15 cellular contexts compared by ENCODE assay signal in genomic region chr21:45833437-45833836, GRCh38.
DNase-seq lines count a peak whose midpoint lies in the region; ATAC-seq, FAIRE-seq and TF ChIP-seq lines count a peak whose summit lies in the region.
"Had no signal": no experiment of that assay in that cellular context is flagged by ENCODE, and none has a peak within 500 bp of the region (broad histone marks: within the 10 kb centered on the region; RNA-seq: fewer than 3 reads in every experiment).

No MANE protein-coding gene starts in this region.

- no peaks in the 10 kb centered on the region for H3K27me3 ChIP-seq in heart right ventricle
- peaks cover 0 to 4% (median 0%) of the 10 kb centered on the region in 3 experiments for H3K27me3 ChIP-seq in neuronal stem cell (ENCODE audit: control insufficient read depth in 3 of 3, insufficient read depth in 3 of 3, low read depth in 1 of 3, low read length in 3 of 3)
- no peaks in the 10 kb centered on the region for H3K27me3 ChIP-seq in sigmoid colon
- H3K27me3 ChIP-seq in small intestine (ENCODE audit: control insufficient read depth in 2 of 2, insufficient read depth in 2 of 2, low read length in 2 of 2) = no peaks in the 10 kb centered on the region

- H4K8ac ChIP-seq in neuronal stem cell (ENCODE audit: low read depth, low read length) = no peak overlapping the region

- H3K14ac ChIP-seq in neuronal stem cell (ENCODE audit: low read length) = no peak overlapping the region

- peak overlapping the region; percentile 56 for H2AK5ac ChIP-seq in neuronal stem cell (ENCODE audit: low read depth, low read length)

- no peak overlapping the region for H2AFZ ChIP-seq in neuronal stem cell (ENCODE audit: low read length)

- TF ChIP-seq CTCF in heart right ventricle (IDR thresholded peaks at IDR 0.05) (no peak), sigmoid colon (IDR thresholded peaks at IDR 0.05) (no peak)

- H3K4me2 ChIP-seq in neuronal stem cell (ENCODE audit: insufficient read depth, low read length, poor library complexity, severe bottlenecking) = no peak overlapping the region

- FAIRE-seq in small intestine (lab: Jason Lieb, UNC) = no peak
- FAIRE-seq: H54 had no signal

- intact Hi-C loops in Right ventricle myocardium inferior (cut with DNase I) (loop anchor here (5.0 kb wide), 1 partner anchor 49 kb away; no protein-coding TSS in a partner anchor), cardiac septum (cut with DNase I) (no loop called here), heart right ventricle (cut with DNase I) (loop anchor here in 1 of 10 donors (5.0 kb wide), 1 partner anchor 54 kb away; no protein-coding TSS in a partner anchor), sigmoid colon (cut with DNase I) (no loop called here)

- TF ChIP-seq POLR2A in sigmoid colon (IDR thresholded peaks at IDR 0.05) = no peak

- no peak overlapping the region for H2BK120ac ChIP-seq in neuronal stem cell (ENCODE audit: low read depth, low read length)

- H3K36me3 ChIP-seq in heart right ventricle (no peaks in the 10 kb centered on the region), neuronal stem cell (replicated peaks in 1 of 2; ENCODE audit: control insufficient read depth in 2 of 2, insufficient read depth in 2 of 2, low read length in 2 of 2) (no peaks in the 10 kb centered on the region), sigmoid colon (no peaks in the 10 kb centered on the region), small intestine (ENCODE audit: control insufficient read depth in 2 of 2, insufficient read depth in 2 of 2, low read length in 2 of 2) (no peaks in the 10 kb centered on the region)

- no peak overlapping the region for H3K4me3 ChIP-seq in heart right ventricle
- H3K4me3 ChIP-seq in neuronal stem cell (ENCODE audit: low read length in 2 of 2) = no peak overlapping the region
- no peak overlapping the region for H3K4me3 ChIP-seq in sigmoid colon
- no peak overlapping the region for H3K4me3 ChIP-seq in small intestine (ENCODE audit: low read depth in 1 of 2, low read length in 2 of 2)

- H3K18ac ChIP-seq in neuronal stem cell (ENCODE audit: low read length) = peak overlapping the region; percentile 58

- no peak overlapping the region for H3K4ac ChIP-seq in neuronal stem cell (ENCODE audit: low read length)

- ATAC-seq in Right ventricle myocardium inferior = peak; percentile 62
- peak; percentile 56 to 82 (median 70) for ATAC-seq in heart right ventricle
- ATAC-seq in HG03439 (IDR thresholded peaks at IDR 0.05; ENCODE audit: unreplicated experiment) = no peak

- H3K9me3 ChIP-seq in heart right ventricle = peaks cover 0 to 13% (median 0%) of the 10 kb centered on the region in 11 donors
- H3K9me3 ChIP-seq in neuronal stem cell (replicated peaks in 1 of 2; ENCODE audit: control insufficient read depth in 2 of 2, insufficient read depth in 1 of 2, low read depth in 1 of 2, low read length in 2 of 2) = no peaks in the 10 kb centered on the region
- no peaks in the 10 kb centered on the region for H3K9me3 ChIP-seq in sigmoid colon
- no peaks in the 10 kb centered on the region for H3K9me3 ChIP-seq in small intestine (ENCODE audit: control insufficient read depth, low read depth)

- 49 to 57% methylated on average over 6 of the region's 6 CpGs for WGBS in heart right ventricle, 2 donors
- WGBS in neuronal stem cell (ENCODE audit: extremely low coverage in 2 of 2, insufficient read length in 2 of 2, insufficient replicate concordance in 1 of 2), 2 donors = no CpG with 5 or more reads among the region's 6 CpGs
- WGBS in sigmoid colon, 2 donors = 83 to 85% methylated on average over 6 of the region's 6 CpGs
- WGBS in small intestine, 3 donors = 73 to 83% (median 83%) methylated on average over 6 of the region's 6 CpGs

- H3K9ac ChIP-seq in neuronal stem cell (ENCODE audit: low read depth, low read length, poor library complexity) = no peak overlapping the region

- no peaks in the 10 kb centered on the region for H3K79me1 ChIP-seq in neuronal stem cell (ENCODE audit: low read depth, low read length)

- H4K91ac ChIP-seq in neuronal stem cell (ENCODE audit: low read depth, low read length, poor library complexity) = no peak overlapping the region

- DNase-seq in Right ventricle myocardium inferior (ENCODE audit: missing footprints) (no peak), cardiac septum (ENCODE audit: low spot score) (no peak), heart right ventricle (peak in 1 of 2 donors; percentile 49), neuronal stem cell (ENCODE audit: low spot score) (no peak), sigmoid colon (no peak), small intestine (no peak), NCI-H146 treated with DMSO at 0.1 percent for 48 hours (lab: John Stamatoyannopoulos, UW; ENCODE audit: unreplicated experiment) (no peak)
- DNase-seq: COR-L47, DMS153, EL, NCI-H1417, NCI-H2029 treated with DMSO at 0.1 percent for 48 hours, NCI-H524 had no signal

- H2BK5ac ChIP-seq in neuronal stem cell (ENCODE audit: low read length) = no peak overlapping the region

- no peak for TF ChIP-seq EP300 in sigmoid colon (IDR thresholded peaks at IDR 0.05)

- H3K27ac ChIP-seq in heart right ventricle = peak overlapping the region in 2 of 10 donors; percentile 39 to 64
- no peak overlapping the region for H3K27ac ChIP-seq in neuronal stem cell (replicated peaks; ENCODE audit: low read length)
- H3K27ac ChIP-seq in sigmoid colon = peak overlapping the region in 2 of 4 donors; percentile 41 to 54
- peak overlapping the region in 1 of 2 donors; percentile 63 for H3K27ac ChIP-seq in small intestine (ENCODE audit: low read depth in 1 of 2, low read length in 1 of 2)

- peaks cover 0 to 15% (median 9%) of the 10 kb centered on the region in 9 donors for H3K4me1 ChIP-seq in heart right ventricle
- peaks cover 11 to 18% of the 10 kb centered on the region in 2 donors for H3K4me1 ChIP-seq in neuronal stem cell (ENCODE audit: control insufficient read depth in 2 of 2, insufficient read depth in 1 of 2, low read depth in 1 of 2, low read length in 2 of 2)
- peaks cover 0 to 37% (median 8%) of the 10 kb centered on the region in 4 donors for H3K4me1 ChIP-seq in sigmoid colon
- peaks cover 0 to 2% of the 10 kb centered on the region in 2 donors for H3K4me1 ChIP-seq in small intestine (ENCODE audit: control insufficient read depth in 2 of 2, insufficient read depth in 1 of 2, low read depth in 1 of 2, low read length in 1 of 2)

- H3K23ac ChIP-seq in neuronal stem cell (ENCODE audit: low read depth, low read length, poor library complexity) = no peak overlapping the region

- H2BK12ac ChIP-seq in neuronal stem cell (ENCODE audit: low read length) = no peak overlapping the region

- H2BK15ac ChIP-seq in neuronal stem cell (ENCODE audit: low read length) = no peak overlapping the region
